18 cellular contexts compared by ENCODE assay signal in the genomic region with DNA sequence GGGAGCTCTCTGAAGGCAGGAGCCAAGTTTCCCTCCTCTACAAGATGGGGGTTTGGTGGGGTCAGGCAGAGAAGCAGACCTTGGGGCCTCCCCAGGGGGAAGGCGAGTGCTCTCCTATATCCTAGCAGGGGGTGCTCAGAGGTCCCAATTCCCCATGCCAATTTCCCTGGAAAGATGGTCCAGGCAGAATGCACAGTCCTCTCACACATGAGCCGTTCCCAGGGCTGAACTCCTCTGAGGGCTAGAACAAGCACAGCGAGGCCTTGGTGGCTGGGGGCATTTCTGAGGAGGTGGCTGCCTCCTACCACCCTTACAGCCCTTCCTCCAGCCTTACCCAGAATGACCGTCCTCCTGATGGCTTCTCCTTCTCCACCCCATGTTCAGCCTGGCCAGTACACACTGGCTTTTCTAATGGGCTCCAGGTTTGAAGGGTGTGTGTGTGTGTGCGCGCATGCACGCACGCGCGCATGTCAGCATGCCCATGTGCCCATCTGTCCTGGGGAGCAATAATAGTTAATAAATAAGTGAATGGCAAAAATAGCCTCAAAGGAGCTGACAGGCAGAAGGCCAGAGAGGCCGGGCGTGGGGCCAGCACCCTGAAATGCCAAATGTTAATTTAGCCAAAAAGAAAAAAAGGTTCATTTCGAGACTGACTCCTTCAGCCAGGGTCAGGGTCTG. TPM values are rescaled to one million over a fixed set of nuclear protein-coding genes. Genes with fewer than 3 reads are reported as not detected.
DNase-seq lines count a peak whose midpoint lies in the region; ATAC-seq, FAIRE-seq and TF ChIP-seq lines count a peak whose summit lies in the region.
"Had no signal": no experiment of that assay in that cellular context is flagged by ENCODE, and none has a peak within 500 bp of the region (broad histone marks: within the 10 kb centered on the region; RNA-seq: fewer than 3 reads in every experiment).

No MANE protein-coding gene starts in this region.

- no peak overlapping the region for H3K4me3 Mint-ChIP-seq in chondrocyte (ENCODE audit: unreplicated experiment)
- H3K4me3 Mint-ChIP-seq: activated naive CD8-positive, alpha-beta T cell treated with anti-CD3 and anti-CD28 coated beads, Interleukin-2, amount 50 U/mL, for 24 hours; CD4-positive, CD25-positive, alpha-beta regulatory T cell; endodermal cell; neural progenitor cell had no signal

- H3K9me3 ChIP-seq in kidney (ENCODE audit: control insufficient read depth in 1 of 2, low read length in 2 of 2), result no peaks in the 10 kb centered on the region
- no peaks in the 10 kb centered on the region for H3K9me3 ChIP-seq in subcutaneous abdominal adipose tissue (ENCODE audit: control insufficient read depth in 5 of 5, low read length in 5 of 5)

- H3K9me3 Mint-ChIP-seq in chondrocyte (ENCODE audit: low read depth), result no peaks in the 10 kb centered on the region
- H3K9me3 Mint-ChIP-seq: activated naive CD8-positive, alpha-beta T cell treated with anti-CD3 and anti-CD28 coated beads, Interleukin-2, amount 50 U/mL, for 24 hours; endodermal cell; neural progenitor cell had no signal

- no peaks in the 10 kb centered on the region for H3K36me3 ChIP-seq in kidney (ENCODE audit: control insufficient read depth in 1 of 2, insufficient read depth in 2 of 2, low read length in 2 of 2)
- H3K36me3 ChIP-seq in subcutaneous abdominal adipose tissue (ENCODE audit: control insufficient read depth in 5 of 5, insufficient read depth in 5 of 5, low read length in 5 of 5), result no peaks in the 10 kb centered on the region
- H3K36me3 ChIP-seq: cardiac muscle cell, neural progenitor cell had no signal

- H3K27me3 Mint-ChIP-seq in chondrocyte (ENCODE audit: low read depth), result peaks cover 18% of the 10 kb centered on the region
- H3K27me3 Mint-ChIP-seq: activated naive CD8-positive, alpha-beta T cell treated with anti-CD3 and anti-CD28 coated beads, Interleukin-2, amount 50 U/mL, for 24 hours had no signal

- H3K9ac ChIP-seq in kidney (ENCODE audit: low read length in 2 of 2), result peak overlapping the region in 1 of 2 donors; percentile 62
- H3K9ac ChIP-seq in subcutaneous abdominal adipose tissue (ENCODE audit: low read length in 5 of 5), result no peak overlapping the region
- H3K9ac ChIP-seq: neural progenitor cell had no signal

- ATAC-seq in HG03571 (IDR thresholded peaks at IDR 0.05; ENCODE audit: unreplicated experiment) (no peak), esophagus mucosa (no peak)
- ATAC-seq: activated naive CD8-positive, alpha-beta T cell treated with anti-CD3 and anti-CD28 coated beads, Interleukin-2, amount 50 U/mL, for 24 hours had no signal

- intact Hi-C loops in kidney (cut with DNase I), result no loop called here

- H3K27ac ChIP-seq in cingulate gyrus (ENCODE audit: low read depth, low read length), result peak overlapping the region; percentile 92
- peak overlapping the region; percentile 82 to 92 for H3K27ac ChIP-seq in kidney (ENCODE audit: low read depth in 2 of 2, low read length in 2 of 2)
- H3K27ac ChIP-seq in subcutaneous abdominal adipose tissue (ENCODE audit: low read depth, low read length), result peak overlapping the region; percentile 76
- H3K27ac ChIP-seq: cardiac muscle cell, neural progenitor cell had no signal

- H3K36me3 Mint-ChIP-seq in chondrocyte (ENCODE audit: low read depth), result peaks cover 1% of the 10 kb centered on the region
- H3K36me3 Mint-ChIP-seq: CD4-positive, CD25-positive, alpha-beta regulatory T cell; neural progenitor cell had no signal

- peak; percentile 17 for FAIRE-seq in kidney (lab: Jason Lieb, UNC)
- FAIRE-seq: RCC 7860 had no signal

- H3K27me3 ChIP-seq in subcutaneous abdominal adipose tissue (ENCODE audit: control insufficient read depth in 5 of 5, insufficient read depth in 4 of 5, low read length in 5 of 5), result no peaks in the 10 kb centered on the region
- H3K27me3 ChIP-seq: cardiac muscle cell, neural progenitor cell had no signal

- H3K4me3 ChIP-seq in kidney (ENCODE audit: low read length in 2 of 2), result peak overlapping the region in 1 of 2 donors; percentile 4
- H3K4me3 ChIP-seq in subcutaneous abdominal adipose tissue (ENCODE audit: low read depth in 1 of 5, low read length in 5 of 5), result no peak overlapping the region
- H3K4me3 ChIP-seq: cardiac muscle cell, neural progenitor cell had no signal

- H3K4me1 Mint-ChIP-seq in chondrocyte (ENCODE audit: low read depth), result peaks cover 18% of the 10 kb centered on the region
- H3K4me1 Mint-ChIP-seq: CD4-positive, CD25-positive, alpha-beta regulatory T cell had no signal

- in situ Hi-C loops in G401 (cut with HindIII; ENCODE audit: low sequenced_read_pairs), result no loop called here

- H3K27ac Mint-ChIP-seq in chondrocyte (ENCODE audit: unreplicated experiment), result no peak overlapping the region
- H3K27ac Mint-ChIP-seq: activated naive CD8-positive, alpha-beta T cell treated with anti-CD3 and anti-CD28 coated beads, Interleukin-2, amount 50 U/mL, for 24 hours; CD4-positive, CD25-positive, alpha-beta regulatory T cell; endodermal cell; neural progenitor cell had no signal

- no peak for TF ChIP-seq CTCF in kidney (IDR thresholded peaks at IDR 0.05; ENCODE audit: borderline replicate concordance, extremely low read depth, insufficient read depth)
- TF ChIP-seq CTCF in chondrocyte (IDR thresholded peaks at IDR 0.05), result no peak

- peaks cover 40 to 45% of the 10 kb centered on the region in 2 donors for H3K4me1 ChIP-seq in kidney (ENCODE audit: control insufficient read depth in 1 of 2, insufficient read depth in 1 of 2, low read depth in 1 of 2, low read length in 2 of 2)
- H3K4me1 ChIP-seq in subcutaneous abdominal adipose tissue (ENCODE audit: control insufficient read depth in 5 of 5, insufficient read depth in 5 of 5, low read length in 5 of 5), result peaks cover 3 to 60% (median 44%) of the 10 kb centered on the region in 5 donors
- H3K4me1 ChIP-seq: neural progenitor cell had no signal

- DNase-seq in G401 (ENCODE audit: low spot score), result peak; percentile 89
- peak; percentile 85 for DNase-seq in kidney
- no peak for DNase-seq in chondrocyte (ENCODE audit: low spot score)
- DNase-seq in HK-2 (ENCODE audit: unreplicated experiment), result no peak
- DNase-seq: ACHN; activated naive CD8-positive, alpha-beta T cell treated with anti-CD3 and anti-CD28 coated beads, Interleukin-2, amount 50 U/mL, for 24 hours; CD4-positive, CD25-positive, alpha-beta regulatory T cell; endodermal cell; kidney glomerular epithelial cell; NCI-H1436 treated with DMSO at 0.1 percent for 48 hours; NCI-H2227 treated with DMSO at 0.1 percent for 48 hours had no signal

RNA-seq across cellular contexts. Expression of a gene that starts 24.4 kb away (rescaled TPM):
- total RNA-seq in G401 (2014; rRNA removed; shearing (Covaris generic)), result 0.07 and 5.5 TPM in 2 replicates
- total RNA-seq in kidney, result 33.6 TPM
- polyA plus RNA-seq in kidney (ENCODE audit: insufficient read depth, low read depth, low replicate concordance), result 7.1 TPM
- total RNA-seq in chondrocyte, result 8.0 to 28.6 TPM (median 10.5 TPM) in 3 replicates
- 2.7 TPM for total RNA-seq in esophagus mucosa
- total RNA-seq: CD4-positive, CD25-positive, alpha-beta regulatory T cell had no signal

Comparison
In these comparisons a context has a peak if more than half of its experiments do, and no peak if none do; other contexts are left out.
1. DNase-seq: peak in G401 (single experiment) and kidney (single experiment); none in chondrocyte (single experiment) and HK-2 (single experiment).
2. Peak in every context shown above with its lines, with median percentiles within 50 percentile points of each other: H3K27ac ChIP-seq.